22 cellular contexts compared by ENCODE assay signal in genomic region chr6:162372092-162372491, GRCh38.
DNase-seq lines count a peak whose midpoint lies in the region; ATAC-seq, FAIRE-seq and TF ChIP-seq lines count a peak whose summit lies in the region.
"Had no signal": no experiment of that assay in that cellular context is flagged by ENCODE, and none has a peak within 500 bp of the region (broad histone marks: within the 10 kb centered on the region; RNA-seq: fewer than 3 reads in every experiment).

No MANE protein-coding gene starts in this region.

- TF ChIP-seq EP300 in HepG2 (IDR thresholded peaks at IDR 0.05; ENCODE audit: low read depth in 2 of 2, low read length in 2 of 2) (no peak), HepG2 (CRISPR knock-in tag; IDR thresholded peaks at IDR 0.05; ENCODE audit: borderline replicate concordance) (no peak)

- no peak overlapping the region for H3K4me2 ChIP-seq in HepG2 (ENCODE audit: low read depth, low read length)

- peak in 3 of 4 donors; percentile 48 to 74 (median 63) for ATAC-seq in right lobe of liver
- ATAC-seq in HepG2 = no peak
- peak; percentile 67 for ATAC-seq in left lobe of liver
- ATAC-seq in GM18867 (IDR thresholded peaks at IDR 0.05; ENCODE audit: unreplicated experiment) = no peak

- no peak overlapping the region for H3K9ac ChIP-seq in HepG2 (ENCODE audit: insufficient read depth, low read depth, low read length)
- H3K9ac ChIP-seq: GM23248 had no signal

- no peak for TF ChIP-seq RAD21 in HepG2 (CRISPR knock-in tag; IDR thresholded peaks at IDR 0.05)

- DNase-seq in right lobe of liver (peak in 1 of 3 donors; percentile 61), HepG2 (ENCODE audit: low spot score) (no peak), left lobe of liver (ENCODE audit: low spot score) (peak; percentile 60), pons (ENCODE audit: low spot score) (peak; percentile 11), dorsolateral prefrontal cortex (no peak), coronary artery (ENCODE audit: low spot score) (no peak)
- DNase-seq: ACHN; BE2C; C1 segment of cervical spinal cord; CD4-positive, CD25-positive, alpha-beta regulatory T cell; CD8-positive, alpha-beta memory T cell; COR-L47; DMS 273 treated with DMSO at 0.1 percent for 48 hours; DMS53; DND-41; EL; GM23248 had no signal

- H3K4me1 ChIP-seq in right lobe of liver (peaks cover 0 to 24% (median 4%) of the 10 kb centered on the region in 4 donors), HepG2 (ENCODE audit: insufficient read depth, low read length) (peaks cover 16% of the 10 kb centered on the region)
- H3K4me1 ChIP-seq: BE2C, HAP-1 had no signal

- H2AFZ ChIP-seq in HepG2 (ENCODE audit: low read length) = no peak overlapping the region
- H2AFZ ChIP-seq: GM23248 had no signal

- no peaks in the 10 kb centered on the region for H3K36me3 ChIP-seq in right lobe of liver
- no peaks in the 10 kb centered on the region for H3K36me3 ChIP-seq in HepG2 (replicated peaks in 1 of 2; ENCODE audit: control insufficient read depth in 1 of 2, insufficient read depth in 2 of 2, low read length in 2 of 2)
- H3K36me3 ChIP-seq: BE2C, HAP-1 had no signal

- H3K27me3 ChIP-seq in right lobe of liver (no peaks in the 10 kb centered on the region), HepG2 (ENCODE audit: control insufficient read depth in 1 of 2, insufficient read depth in 2 of 2, low read length in 2 of 2) (no peaks in the 10 kb centered on the region), dorsolateral prefrontal cortex (no peaks in the 10 kb centered on the region)
- H3K27me3 ChIP-seq: BE2C had no signal

- FAIRE-seq in HepG2 (lab: Jason Lieb, UNC) = no peak
- FAIRE-seq: A204.1, G401.6, GM12891 had no signal

- H3K27ac ChIP-seq in right lobe of liver = no peak overlapping the region
- H3K27ac ChIP-seq in HepG2 (ENCODE audit: extremely low read length, insufficient read depth, low read length) = no peak overlapping the region
- no peak overlapping the region for H3K27ac ChIP-seq in dorsolateral prefrontal cortex
- H3K27ac ChIP-seq in coronary artery = no peak overlapping the region
- H3K27ac ChIP-seq: GM23248 had no signal

- no peaks in the 10 kb centered on the region for H3K79me2 ChIP-seq in HepG2 (ENCODE audit: insufficient read depth, low read length)

- POLR2A ChIA-PET in HepG2 (lab: Yijun Ruan, JAX) = no interaction called here

- in situ Hi-C loops in HepG2 (cut with HindIII; ENCODE audit: extremely low pct_ligation_motif_present, low pct_unique_long_range_greater_than_20kb) = no loop called here

- H3K4me3 ChIP-seq in right lobe of liver = peak overlapping the region in 1 of 3 donors; percentile 12
- H3K4me3 ChIP-seq in HepG2 (replicated peaks in 1 of 3; ENCODE audit: insufficient read depth in 1 of 3, low read depth in 2 of 3, low read length in 3 of 3) = no peak overlapping the region
- H3K4me3 ChIP-seq in dorsolateral prefrontal cortex = no peak overlapping the region
- no peak overlapping the region for H3K4me3 ChIP-seq in coronary artery
- H3K4me3 ChIP-seq: GM23248, HAP-1 had no signal

- TF ChIP-seq POLR2A in right lobe of liver (IDR thresholded peaks at IDR 0.05) (no peak), HepG2 (IDR thresholded peaks at IDR 0.05; ENCODE audit: insufficient read depth in 1 of 2, low read depth in 2 of 2, low read length in 2 of 2) (no peak)

- intact Hi-C loops in right lobe of liver (cut with DNase I) = no loop called here
- intact Hi-C loops in HepG2 (cut with micrococcal nuclease; ENCODE audit: unreplicated experiment) = no loop called here
- intact Hi-C loops in dorsolateral prefrontal cortex (cut with DNase I) = no loop called here

- no peak for TF ChIP-seq CTCF in right lobe of liver (IDR thresholded peaks at IDR 0.05)
- no peak for TF ChIP-seq CTCF in HepG2 (CRISPR knock-in tag; IDR thresholded peaks at IDR 0.05)
- TF ChIP-seq CTCF in dorsolateral prefrontal cortex (IDR thresholded peaks at IDR 0.05 in 54 of 56, conservative IDR thresholded peaks at IDR 0.05 in 2 of 56; ENCODE audit: low read depth in 1 of 56, partially characterized antibody in 56 of 56) = no peak
- TF ChIP-seq CTCF in coronary artery (IDR thresholded peaks at IDR 0.05) = no peak

- H4K20me1 ChIP-seq in HepG2 (ENCODE audit: insufficient read depth, low read length) = no peaks in the 10 kb centered on the region

- H3K9me3 ChIP-seq in right lobe of liver (no peaks in the 10 kb centered on the region), HepG2 (ENCODE audit: low read length) (peaks cover 24% of the 10 kb centered on the region; the same call in 1 of the 2 replicates)
- H3K9me3 ChIP-seq: BE2C, HAP-1 had no signal

- BruUV-seq in HepG2 (replicated peaks; lab: Mats Ljungman, UMichigan) = no TSS peak

- CTCF ChIA-PET in HepG2 (lab: Yijun Ruan, JAX; ENCODE audit: low intra/inter-chr PET ratio, low total read pairs) = no interaction called here

- 38% methylated on average over 8 of the region's 8 CpGs for WGBS in right lobe of liver (ENCODE audit: insufficient coverage, low coverage, low lambda C conversion rate, missing lambda C conversion rate)
- WGBS in HepG2 (ENCODE audit: low lambda C conversion rate) = 63% methylated on average over 8 of the region's 8 CpGs

TF ChIP-seq in HepG2, 621 proteins besides CTCF, POLR2A, EP300 and RAD21:
- TF ChIP-seq ZNF777 (CRISPR knock-in tag; IDR thresholded peaks at IDR 0.05) (no peak), IRF1 (CRISPR knock-in tag; IDR thresholded peaks at IDR 0.05; ENCODE audit: low read depth) (no peak), ZSCAN12 (CRISPR knock-in tag; IDR thresholded peaks at IDR 0.05) (no peak), THAP9 (CRISPR knock-in tag; IDR thresholded peaks at IDR 0.05; ENCODE audit: borderline replicate concordance) (no peak), ZNF335 (CRISPR knock-in tag; IDR thresholded peaks at IDR 0.05) (no peak), ZFP36L2 (CRISPR knock-in tag; IDR thresholded peaks at IDR 0.05) (no peak), ZNF549 (CRISPR knock-in tag; IDR thresholded peaks at IDR 0.05) (no peak), HNRNPH1 (optimal IDR thresholded peaks at IDR 0.05; ENCODE audit: low read depth, low read length) (no peak), ZNF468 (CRISPR knock-in tag; IDR thresholded peaks at IDR 0.05) (no peak), ZNF660 (CRISPR knock-in tag; IDR thresholded peaks at IDR 0.05; ENCODE audit: borderline replicate concordance, low read depth) (no peak), SMARCC2 (IDR thresholded peaks at IDR 0.05) (no peak), KMT2B (CRISPR knock-in tag; IDR thresholded peaks at IDR 0.05) (no peak), RFXANK (CRISPR knock-in tag; IDR thresholded peaks at IDR 0.05) (no peak), ZSCAN20 (CRISPR knock-in tag; IDR thresholded peaks at IDR 0.05; ENCODE audit: borderline replicate concordance) (no peak), MAFK (conservative IDR thresholded peaks at IDR 0.05 in 1 of 2, IDR thresholded peaks at IDR 0.05 in 1 of 2; ENCODE audit: low read length in 2 of 2) (no peak)

Comparison
In these comparisons a context has a peak if more than half of its experiments do, and no peak if none do; other contexts are left out.
1. ATAC-seq: peak in right lobe of liver (3 of 4) and left lobe of liver (single experiment); none in HepG2 (single experiment) and GM18867 (single experiment).
2. DNase-seq: peak in left lobe of liver (single experiment) and pons (single experiment); none in HepG2 (single experiment), dorsolateral prefrontal cortex (0 of 10) and coronary artery (single experiment).